In genomic region chr1:245797592-245798366, GRCh38 we compare ENCODE assay signal across 1 cellular context.
TF ChIP-seq lines count a peak whose summit lies in the region.

No MANE protein-coding gene starts in this region.

TF ChIP-seq in H1, 55 proteins besides CTCF, POLR2A, EP300 and RAD21 (continued from another document):
- TF ChIP-seq TBP (IDR thresholded peaks at IDR 0.05; ENCODE audit: low read depth, low read length) = no peak
- TF ChIP-seq, protein P1, sequence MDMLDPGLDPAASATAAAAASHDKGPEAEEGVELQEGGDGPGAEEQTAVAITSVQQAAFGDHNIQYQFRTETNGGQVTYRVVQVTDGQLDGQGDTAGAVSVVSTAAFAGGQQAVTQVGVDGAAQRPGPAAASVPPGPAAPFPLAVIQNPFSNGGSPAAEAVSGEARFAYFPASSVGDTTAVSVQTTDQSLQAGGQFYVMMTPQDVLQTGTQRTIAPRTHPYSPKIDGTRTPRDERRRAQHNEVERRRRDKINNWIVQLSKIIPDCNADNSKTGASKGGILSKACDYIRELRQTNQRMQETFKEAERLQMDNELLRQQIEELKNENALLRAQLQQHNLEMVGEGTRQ (IDR thresholded peaks at IDR 0.05; ENCODE audit: low read length) = no peak
